ENCODE assay signal across 1 cellular context in genomic region chr12:123365141-123365917, GRCh38.
A peak's percentile ranks its signal among the peaks of the same experiment; 100 is the strongest.
TF ChIP-seq lines count a peak whose summit lies in the region.

No MANE protein-coding gene starts in this region.

TF ChIP-seq in K562, 482 proteins besides CTCF, POLR2A, EP300 and RAD21 (continued from another document and continues in another):
- TF ChIP-seq REST (CRISPR knock-in tag; IDR thresholded peaks at IDR 0.05; ENCODE audit: low read depth) (peak; percentile 56; the same call in 1 of the 2 replicates), DPF2 (IDR thresholded peaks at IDR 0.05) (no peak; the same call in 1 of the 2 replicates), TRIM28 (IDR thresholded peaks at IDR 0.05) (peak; percentile 60; the same call in 1 of the 2 replicates), ZFPM2 (CRISPR knock-in tag; IDR thresholded peaks at IDR 0.05) (no peak), CCNT2 (IDR thresholded peaks at IDR 0.05; ENCODE audit: borderline replicate concordance, extremely low read depth, insufficient read length, low read depth, low read length) (peak; percentile 56), MTA3 (IDR thresholded peaks at IDR 0.05; ENCODE audit: borderline replicate concordance) (peak; percentile 75; the same call in 1 of the 2 replicates), CBX2 (IDR thresholded peaks at IDR 0.05; ENCODE audit: insufficient read depth, low read length, poor library complexity, severe bottlenecking) (no peak), CC2D1A (IDR thresholded peaks at IDR 0.05) (no peak), SIRT6 (IDR thresholded peaks at IDR 0.05; ENCODE audit: low read depth, low read length) (no peak), CBFA2T3 (IDR thresholded peaks at IDR 0.05) (no peak), FOXJ2 (tag; IDR thresholded peaks at IDR 0.05) (no peak; the same call in 1 of the 2 replicates), SFPQ (IDR thresholded peaks at IDR 0.05; ENCODE audit: low read depth, low read length) (no peak), TRIM25 (IDR thresholded peaks at IDR 0.05; ENCODE audit: borderline replicate concordance) (no peak), SMC3 (conservative IDR thresholded peaks at IDR 0.05; ENCODE audit: insufficient read depth, low read depth, low read length) (peak; percentile 46; the same call in 1 of the 2 replicates), FOS (IDR thresholded peaks at IDR 0.05; ENCODE audit: extremely low read depth, insufficient read length) (no peak), ZNF507 (tag; conservative IDR thresholded peaks at IDR 0.05) (no peak), PCBP1 (IDR thresholded peaks at IDR 0.05; ENCODE audit: low read depth, low read length, poor library complexity, severe bottlenecking) (no peak), ZNF140 (CRISPR knock-in tag; IDR thresholded peaks at IDR 0.05) (no peak), NFXL1 (CRISPR knock-in tag; IDR thresholded peaks at IDR 0.05) (no peak), CEBPG (CRISPR knock-in tag; IDR thresholded peaks at IDR 0.05) (no peak), CEBPG (tag; conservative IDR thresholded peaks at IDR 0.05 in 1 of 2, IDR thresholded peaks at IDR 0.05 in 1 of 2) (peak in 1 of 2 experiments; percentile 65; a peak in 1 of 4 replicates), KDM4B (IDR thresholded peaks at IDR 0.05; ENCODE audit: borderline replicate concordance in 2 of 2, low read depth in 1 of 2) (no peak; a peak in 1 of 4 replicates), ZBTB49 (CRISPR knock-in tag; IDR thresholded peaks at IDR 0.05; ENCODE audit: borderline replicate concordance) (no peak), SREBF2 (CRISPR knock-in tag; IDR thresholded peaks at IDR 0.05) (no peak), ADNP (tag; IDR thresholded peaks at IDR 0.05) (no peak), BCLAF1 (IDR thresholded peaks at IDR 0.05; ENCODE audit: borderline replicate concordance in 1 of 2, control insufficient read depth in 1 of 2, low read depth in 2 of 2, low read length in 1 of 2) (no peak; a peak in 1 of 4 replicates), FOXA1 (IDR thresholded peaks at IDR 0.05; ENCODE audit: borderline replicate concordance) (no peak), SMAD3 (CRISPR knock-in tag; conservative IDR thresholded peaks at IDR 0.05) (no peak), THAP7 (CRISPR knock-in tag; IDR thresholded peaks at IDR 0.05) (peak; percentile 99), SIN3B (IDR thresholded peaks at IDR 0.05; ENCODE audit: low read depth) (no peak), ZNF436 (CRISPR knock-in tag; IDR thresholded peaks at IDR 0.05) (no peak), PRPF4 (IDR thresholded peaks at IDR 0.05; ENCODE audit: insufficient read depth, low read depth, low read length, poor library complexity, severe bottlenecking) (no peak), HOMEZ (CRISPR knock-in tag; IDR thresholded peaks at IDR 0.05) (no peak), KDM1A (IDR thresholded peaks at IDR 0.05) (peak; percentile 49 to 55; a peak in 2 of 4 replicates), TAF15 (IDR thresholded peaks at IDR 0.05; ENCODE audit: low read depth, low read length) (no peak), MEF2D (tag; conservative IDR thresholded peaks at IDR 0.05; ENCODE audit: low read depth) (peak; percentile 81), E2F1 (CRISPR knock-in tag; IDR thresholded peaks at IDR 0.05) (peak; percentile 82), GATAD2B (IDR thresholded peaks at IDR 0.05; ENCODE audit: borderline replicate concordance) (peak; percentile 78), SREBF1 (IDR thresholded peaks at IDR 0.05; ENCODE audit: borderline replicate concordance, low read depth, low read length) (0 out of 2 replicates have a peak, but pooled peaks have one; percentile 27), RB1 (IDR thresholded peaks at IDR 0.05; ENCODE audit: low read depth) (peak; percentile 87), ZC3H8 (IDR thresholded peaks at IDR 0.05) (no peak), TEAD4 (IDR thresholded peaks at IDR 0.05; ENCODE audit: low read length) (peak; percentile 44), TEAD4 (CRISPR knock-in tag; IDR thresholded peaks at IDR 0.05; ENCODE audit: borderline replicate concordance) (0 out of 2 replicates have a peak, but pooled peaks have one; percentile 34), XRCC5 (IDR thresholded peaks at IDR 0.05; ENCODE audit: low read depth, low read length) (0 out of 2 replicates have a peak, but pooled peaks have one; percentile 22), UBTF (IDR thresholded peaks at IDR 0.05; ENCODE audit: borderline replicate concordance in 1 of 2, low read depth in 2 of 2, low read length in 2 of 2) (peak in 1 of 2 experiments; percentile 79; a peak in 2 of 4 replicates)
